ENCODE assay signal across 8 cellular contexts in genomic region chr1:46330381-46330780, GRCh38. TPM values are rescaled to one million over a fixed set of nuclear protein-coding genes. Genes with fewer than 3 reads are reported as not detected.
A peak's percentile ranks its signal among the peaks of the same experiment; 100 is the strongest.
DNase-seq lines count a peak whose midpoint lies in the region; ATAC-seq, FAIRE-seq and TF ChIP-seq lines count a peak whose summit lies in the region.
"Not testable (repeated sequence)": the region's sequence is repeated elsewhere in the genome, so short reads cannot be mapped to it uniquely, and the experiment has no call there.

No MANE protein-coding gene starts in this region.

- peak overlapping the region; percentile 29; the same call in 1 of the 2 replicates for H3K4me2 ChIP-seq in GM23338
- H3K4me2 ChIP-seq in OCI-LY3 (ENCODE audit: low read length), result peak overlapping the region; percentile 82
- 0 out of 2 replicates have a peak overlapping the region, but pooled peaks have one; percentile 9 for H3K4me2 ChIP-seq in GM12878 (ENCODE audit: control insufficient read depth, insufficient read depth)

- H3K4me3 ChIP-seq in GM12864 (ENCODE audit: low read depth, low read length), result peak overlapping the region; percentile 85
- not testable (repeated sequence) for H3K4me3 ChIP-seq in GM23338
- H3K4me3 ChIP-seq in OCI-LY3 (ENCODE audit: low read length), result peak overlapping the region; percentile 95
- peak overlapping the region; percentile 66 for H3K4me3 ChIP-seq in GM12878
- H3K4me3 ChIP-seq in kidney epithelial cell (ENCODE audit: low read depth, low read length), result peak overlapping the region; percentile 22

- H3K27me3 ChIP-seq in GM23338 (ENCODE audit: insufficient read depth); OCI-LY3 (ENCODE audit: low read depth, low read length); GM12878 (replicated peaks in 1 of 2; ENCODE audit: control insufficient read depth in 2 of 2, insufficient read depth in 2 of 2, low read length in 1 of 2); kidney epithelial cell (ENCODE audit: control insufficient read depth, insufficient read depth, low read length): not testable (repeated sequence)

- not testable (repeated sequence) for H3K9me3 ChIP-seq in OCI-LY3 (ENCODE audit: insufficient read depth, low read length); GM12878 (replicated peaks; ENCODE audit: control insufficient read depth, insufficient read depth, low read length)

- H3K27ac ChIP-seq in GM23338 (ENCODE audit: low read depth) (peak overlapping the region; percentile 86), OCI-LY3 (ENCODE audit: low read length) (peak overlapping the region; percentile 100), GM12878 (ENCODE audit: control insufficient read depth, insufficient read depth) (peak overlapping the region; percentile 98)

- POLR2A ChIA-PET in GM12878 (lab: Charles Lee), result interaction anchor here (1.1 to 6.2 kb wide), 3 partner anchors 11 to 26 kb away, joined by 3 to 55 read pairs (median 5); partner anchors contain the start of gene NSUN4

- H3K9me2 ChIP-seq in GM23338 (ENCODE audit: insufficient read depth), result not testable (repeated sequence)

- WGBS in GM12878 (ENCODE audit: insufficient coverage, insufficient replicate concordance, low lambda C conversion rate, missing lambda C conversion rate), result 3% methylated on average over 2 of the region's 2 CpGs

- RAD21 ChIA-PET in GM12878 (lab: Charles Lee; ENCODE audit: unreplicated experiment), result interaction anchor here (0.9 to 5.4 kb wide), 3 partner anchors 10 to 26 kb away, joined by 6 to 48 read pairs (median 46); partner anchors contain the start of genes LRRC41, NSUN4 and UQCRH

- TF ChIP-seq RAD21 in GM12878 (IDR thresholded peaks at IDR 0.05; ENCODE audit: insufficient read depth, low read depth, low read length), result not testable (repeated sequence)

- H3K27ac Mint-ChIP-seq in Calu3 (ENCODE audit: unreplicated experiment) (peak overlapping the region; percentile 95), IgD-negative memory B cell (peak overlapping the region in 2 of 3 donors; percentile 97 to 98)
- H3K27ac Mint-ChIP-seq in GM23338, result not testable (repeated sequence)
- peak overlapping the region; percentile 100 for H3K27ac Mint-ChIP-seq in stimulated activated memory B cell treated with anti-CD40 and anti-IgM and Interleukin-4, amounts not matched to agents 10 μg/mL and 1 μg/mL and 100 μg/mL, for 72 hours

- DNase-seq in Calu3; GM12864 (ENCODE audit: low read depth); GM23338 (ENCODE audit: low spot score); GM12878 (ENCODE audit: low read depth, low spot score); kidney epithelial cell (ENCODE audit: low read depth): not testable (repeated sequence)

- H3K4me1 ChIP-seq in GM23338 (ENCODE audit: insufficient read depth) (peaks cover 33% of the 10 kb centered on the region), OCI-LY3 (ENCODE audit: low read length) (peaks cover 57% of the 10 kb centered on the region), GM12878 (ENCODE audit: control insufficient read depth, insufficient read depth, low read length) (peaks cover 24% of the 10 kb centered on the region)

- not testable (repeated sequence) for ATAC-seq in GM23338; GM12878; stimulated activated memory B cell treated with anti-CD40 and anti-IgM and Interleukin-4, amounts not matched to agents 10 μg/mL and 1 μg/mL and 100 μg/mL, for 72 hours

- SMC1A ChIA-PET in GM12878 (lab: Charles Lee; ENCODE audit: uncharacterized antibody, unreplicated experiment), result interaction anchor here (3.8 to 6.5 kb wide), 3 partner anchors 13 to 27 kb away, joined by 29 to 73 read pairs (median 46); partner anchors contain the start of genes LRRC41, NSUN4 and UQCRH

- FAIRE-seq in GM12878 (lab: Jason Lieb, UNC), result not testable (repeated sequence)

- H3K4me3 Mint-ChIP-seq in Calu3 (ENCODE audit: low read depth, unreplicated experiment), result peak overlapping the region; percentile 82
- not testable (repeated sequence) for H3K4me3 Mint-ChIP-seq in GM23338
- peak overlapping the region; percentile 50 to 85 (median 70) for H3K4me3 Mint-ChIP-seq in IgD-negative memory B cell
- H3K4me3 Mint-ChIP-seq in stimulated activated memory B cell treated with anti-CD40 and anti-IgM and Interleukin-4, amounts not matched to agents 10 μg/mL and 1 μg/mL and 100 μg/mL, for 72 hours, result peak overlapping the region; percentile 99

- not testable (repeated sequence) for H2AFZ ChIP-seq in GM23338; OCI-LY3 (ENCODE audit: low read depth, low read length); GM12878 (ENCODE audit: control insufficient read depth, low read depth, low read length)

- H3K9ac ChIP-seq in OCI-LY3 (ENCODE audit: low read length) (peak overlapping the region; percentile 95), GM12878 (ENCODE audit: control insufficient read depth, insufficient read depth, low read length) (peak overlapping the region; percentile 95)

- intact Hi-C loops in Calu3 (cut with micrococcal nuclease; ENCODE audit: unreplicated experiment), result not testable (repeated sequence)
- intact Hi-C loops in GM12878 (cut with micrococcal nuclease; ENCODE audit: unreplicated experiment), result loop anchor here (10.0 kb wide), 1 partner anchor 196 kb away; the partner anchor contains the start of gene PIK3R3

- H3K9me3 Mint-ChIP-seq in Calu3 (ENCODE audit: low read depth, unreplicated experiment); GM23338; IgD-negative memory B cell; stimulated activated memory B cell treated with anti-CD40 and anti-IgM and Interleukin-4, amounts not matched to agents 10 μg/mL and 1 μg/mL and 100 μg/mL, for 72 hours: not testable (repeated sequence)

- H3K36me3 Mint-ChIP-seq in Calu3 (ENCODE audit: insufficient read depth, unreplicated experiment), result peaks cover 27% of the 10 kb centered on the region
- not testable (repeated sequence) for H3K36me3 Mint-ChIP-seq in GM23338 (ENCODE audit: low read depth); IgD-negative memory B cell
- H3K36me3 Mint-ChIP-seq in stimulated activated memory B cell treated with anti-CD40 and anti-IgM and Interleukin-4, amounts not matched to agents 10 μg/mL and 1 μg/mL and 100 μg/mL, for 72 hours, result peaks cover 40% of the 10 kb centered on the region

- H3K79me2 ChIP-seq in GM23338 (replicated peaks; ENCODE audit: insufficient read depth), result not testable (repeated sequence)
- H3K79me2 ChIP-seq in OCI-LY3 (ENCODE audit: low read length), result peaks cover 74% of the 10 kb centered on the region
- H3K79me2 ChIP-seq in GM12878 (ENCODE audit: control insufficient read depth, insufficient read depth, low read length), result peaks cover 67% of the 10 kb centered on the region

- H3F3A ChIP-seq in GM23338 (replicated peaks; ENCODE audit: low read depth), result not testable (repeated sequence)

- not testable (repeated sequence) for BruUV-seq in Calu3 (replicated peaks; lab: Mats Ljungman, UMichigan); GM12878 (replicated peaks; lab: Mats Ljungman, UMichigan)

- not testable (repeated sequence) for TF ChIP-seq POLR2A in GM12878 (IDR thresholded peaks at IDR 0.05; ENCODE audit: low read depth, low read length)

- not testable (repeated sequence) for TF ChIP-seq EP300 in GM12878 (IDR thresholded peaks at IDR 0.05; ENCODE audit: borderline replicate concordance in 1 of 2, control insufficient read depth in 1 of 2, low read depth in 2 of 2, low read length in 2 of 2)

- H3K36me3 ChIP-seq in GM23338 (ENCODE audit: insufficient read depth); GM12878 (ENCODE audit: control insufficient read depth in 2 of 2, insufficient read depth in 2 of 2, low read length in 1 of 2); kidney epithelial cell (ENCODE audit: control insufficient read depth, insufficient read depth, low read length): not testable (repeated sequence)
- H3K36me3 ChIP-seq in OCI-LY3 (replicated peaks; ENCODE audit: low read depth, low read length), result peaks cover 14% of the 10 kb centered on the region

- in situ Hi-C loops in GM12878 (cut with MboI), result not testable (repeated sequence)

- peaks cover 25% of the 10 kb centered on the region for H3K4me1 Mint-ChIP-seq in Calu3 (ENCODE audit: low read depth, unreplicated experiment)
- H3K4me1 Mint-ChIP-seq in GM23338, result peaks cover 34% of the 10 kb centered on the region
- H3K4me1 Mint-ChIP-seq in IgD-negative memory B cell, result peaks cover 49 to 54% (median 50%) of the 10 kb centered on the region in 3 donors
- H3K4me1 Mint-ChIP-seq in stimulated activated memory B cell treated with anti-CD40 and anti-IgM and Interleukin-4, amounts not matched to agents 10 μg/mL and 1 μg/mL and 100 μg/mL, for 72 hours, result peaks cover 71% of the 10 kb centered on the region

- CTCF ChIA-PET in Calu3 (lab: Charles Lee), result not testable (repeated sequence)
- CTCF ChIA-PET in GM12878 (lab: Yijun Ruan, JAX), result interaction anchor here (1.8 to 6.2 kb wide), 3 partner anchors 11 to 86 kb away, joined by 7 to 267 read pairs (median 52); partner anchors contain the start of gene NSUN4

- not testable (repeated sequence) for H3K27me3 Mint-ChIP-seq in Calu3 (ENCODE audit: unreplicated experiment); GM23338 (ENCODE audit: insufficient read depth, low read depth, poor library complexity); IgD-negative memory B cell; stimulated activated memory B cell treated with anti-CD40 and anti-IgM and Interleukin-4, amounts not matched to agents 10 μg/mL and 1 μg/mL and 100 μg/mL, for 72 hours

- not testable (repeated sequence) for H4K20me1 ChIP-seq in GM23338 (replicated peaks; ENCODE audit: insufficient read depth); OCI-LY3 (ENCODE audit: insufficient read depth, low read length); GM12878 (ENCODE audit: control insufficient read depth, insufficient read depth)

- not testable (repeated sequence) for TF ChIP-seq CTCF in Calu3 (IDR thresholded peaks at IDR 0.05; ENCODE audit: unreplicated experiment); GM12864 (IDR thresholded peaks at IDR 0.05; ENCODE audit: low read depth, low read length, missing control alignments); GM23338 (conservative IDR thresholded peaks at IDR 0.05; ENCODE audit: low read depth in 2 of 2); OCI-LY3 (IDR thresholded peaks at IDR 0.05; ENCODE audit: low read depth, low read length); GM12878 (IDR thresholded peaks at IDR 0.05 in 2 of 3, conservative IDR thresholded peaks at IDR 0.05 in 1 of 3; ENCODE audit: control insufficient read depth in 2 of 3, extremely low read depth in 1 of 3, insufficient read depth in 1 of 3, low read depth in 3 of 3, low read length in 3 of 3); kidney epithelial cell (IDR thresholded peaks at IDR 0.05; ENCODE audit: insufficient read depth, low read length, poor library complexity, severe bottlenecking)

RNA-seq across cellular contexts. Expression of gene NSUN4, which starts 10.2 kb away (rescaled TPM):
- 38.7 and 42.5 TPM in 2 replicates for total RNA-seq in Calu3 (2022)
- 11.6 and 18.6 TPM in 2 replicates for total RNA-seq in GM23338 (2014; rRNA removed; shearing (Covaris generic))
- polyA plus RNA-seq in GM23338 (2016; fragmentation: Nextera tagmentation; extraction: Ambion mirVana), result 7.4 and 8.9 TPM in 2 replicates
- polyA plus RNA-seq in IgD-negative memory B cell, result 26.8 TPM
- 114 and 121 TPM in 2 replicates for total RNA-seq in GM12878 (2013; cell fraction: nucleolus; rRNA removed)
- 27.7 and 31.0 TPM in 2 replicates for total RNA-seq in GM12878 (2014; rRNA removed)
- total RNA-seq in GM12878 (2014; rRNA removed; fragmentation: Illumina TruSeq; extraction: Trizol), result 24.9 and 25.3 TPM in 2 replicates
- total RNA-seq in GM12878 (2021), result 31.4 and 31.8 TPM in 2 replicates
- polyA plus RNA-seq in GM12878 (2011; ENCODE audit: low read depth), result 22.0 TPM
- 62.7 and 80.2 TPM in 2 replicates for polyA plus RNA-seq in GM12878 (2011; rRNA removed)
- polyA plus RNA-seq in GM12878 (2011; cell fraction: cytosol; rRNA removed), result 88.7 and 90.7 TPM in 2 replicates
- 59.9 and 67.7 TPM in 2 replicates for polyA plus RNA-seq in GM12878 (2011; cell fraction: nucleus; rRNA removed)
- polyA plus RNA-seq in GM12878 (2012), result 20.9 and 28.7 TPM in 2 replicates
- polyA plus RNA-seq in GM12878 (2014; fragmentation: Illumina TruSeq; extraction: Trizol), result 24.4 and 31.1 TPM in 2 replicates
- 10 to 100 TPM; 22.1 to 26.6 TPM for polyA plus RNA-seq in GM12878 (2014; fragmentation: Nextera tagmentation; extraction: Ambion mirVana)
- 30.1 and 36.0 TPM in 2 replicates for polyA plus RNA-seq in GM12878 (2014; rRNA removed)
- 10 to 100 TPM; 25.4 to 29.2 TPM for polyA plus RNA-seq in GM12878 (2016; fragmentation: Nextera tagmentation; extraction: Ambion mirVana)
- polyA minus RNA-seq in GM12878 (2011; rRNA and poly(A)+ RNA removed), result 170 and 217 TPM in 2 replicates
- 23.7 and 23.9 TPM in 2 replicates for polyA minus RNA-seq in GM12878 (2011; cell fraction: cytosol; rRNA and poly(A)+ RNA removed)
- 38.7 and 43.4 TPM in 2 replicates for polyA minus RNA-seq in GM12878 (2011; cell fraction: nucleus; rRNA and poly(A)+ RNA removed)
- total RNA-seq in kidney epithelial cell, result 24.0 and 29.6 TPM in 2 replicates

RNA-seq across cellular contexts. Expression of gene UQCRH, which starts 26.9 kb away (rescaled TPM):
- total RNA-seq in Calu3 (2022) (410 and 460 TPM in 2 replicates), GM12878 (2014; rRNA removed) (522 and 625 TPM in 2 replicates), GM12878 (2014; rRNA removed; fragmentation: Illumina TruSeq; extraction: Trizol) (582 and 603 TPM in 2 replicates), GM12878 (2021) (363 and 392 TPM in 2 replicates), kidney epithelial cell (435 and 575 TPM in 2 replicates)
- total RNA-seq in GM23338 (2014; rRNA removed; shearing (Covaris generic)), result 579 and 750 TPM in 2 replicates
- polyA plus RNA-seq in GM23338 (2016; fragmentation: Nextera tagmentation; extraction: Ambion mirVana) (1,330 and 1,384 TPM in 2 replicates), IgD-negative memory B cell (310 TPM), GM12878 (2011; rRNA removed) (1,782 and 2,485 TPM in 2 replicates), GM12878 (2014; fragmentation: Illumina TruSeq; extraction: Trizol) (612 and 665 TPM in 2 replicates), GM12878 (2014; fragmentation: Nextera tagmentation; extraction: Ambion mirVana) (1,000 to 10,000 TPM; 1,451 to 1,539 TPM), GM12878 (2014; rRNA removed) (516 and 647 TPM in 2 replicates), GM12878 (2016; fragmentation: Nextera tagmentation; extraction: Ambion mirVana) (100 to 1,000 TPM; 574 to 652 TPM)
- 169 and 182 TPM in 2 replicates for total RNA-seq in GM12878 (2013; cell fraction: nucleolus; rRNA removed)
- polyA plus RNA-seq in GM12878 (2011; ENCODE audit: low read depth), result 2,257 TPM
- polyA plus RNA-seq in GM12878 (2011; cell fraction: cytosol; rRNA removed), result 682 and 1,244 TPM in 2 replicates
- polyA plus RNA-seq in GM12878 (2011; cell fraction: nucleus; rRNA removed), result 369 and 418 TPM in 2 replicates
- 583 and 710 TPM in 2 replicates for polyA plus RNA-seq in GM12878 (2012)
- 164 and 195 TPM in 2 replicates for polyA minus RNA-seq in GM12878 (2011; rRNA and poly(A)+ RNA removed)
- 98.8 and 102 TPM in 2 replicates for polyA minus RNA-seq in GM12878 (2011; cell fraction: cytosol; rRNA and poly(A)+ RNA removed)
- polyA minus RNA-seq in GM12878 (2011; cell fraction: nucleus; rRNA and poly(A)+ RNA removed), result 46.1 and 63.4 TPM in 2 replicates

RNA-seq across cellular contexts. Expression of gene LRRC41, which starts 27.0 kb away (rescaled TPM):
- total RNA-seq in Calu3 (2022) (47.5 and 48.8 TPM in 2 replicates), GM12878 (2014; rRNA removed) (62.7 and 65.7 TPM in 2 replicates), GM12878 (2014; rRNA removed; fragmentation: Illumina TruSeq; extraction: Trizol) (35.1 and 36.3 TPM in 2 replicates), GM12878 (2021) (56.7 and 57.7 TPM in 2 replicates), kidney epithelial cell (102 and 132 TPM in 2 replicates)
- total RNA-seq in GM23338 (2014; rRNA removed; shearing (Covaris generic)), result 52.8 and 69.4 TPM in 2 replicates
- polyA plus RNA-seq in GM23338 (2016; fragmentation: Nextera tagmentation; extraction: Ambion mirVana) (19.0 and 20.1 TPM in 2 replicates), IgD-negative memory B cell (47.7 TPM), GM12878 (2011; rRNA removed) (25.3 and 43.3 TPM in 2 replicates), GM12878 (2014; fragmentation: Illumina TruSeq; extraction: Trizol) (18.5 and 40.1 TPM in 2 replicates), GM12878 (2014; fragmentation: Nextera tagmentation; extraction: Ambion mirVana) (10 to 100 TPM; 12.0 to 12.6 TPM), GM12878 (2014; rRNA removed) (53.8 and 55.6 TPM in 2 replicates), GM12878 (2016; fragmentation: Nextera tagmentation; extraction: Ambion mirVana) (10 to 100 TPM; 67.3 to 79.9 TPM)
- total RNA-seq in GM12878 (2013; cell fraction: nucleolus; rRNA removed), result 65.4 and 65.5 TPM in 2 replicates
- polyA plus RNA-seq in GM12878 (2011; ENCODE audit: low read depth), result 25.2 TPM
- polyA plus RNA-seq in GM12878 (2011; cell fraction: cytosol; rRNA removed), result 50.6 and 56.7 TPM in 2 replicates
- polyA plus RNA-seq in GM12878 (2011; cell fraction: nucleus; rRNA removed), result 62.8 and 70.9 TPM in 2 replicates
- polyA plus RNA-seq in GM12878 (2012), result 42.1 and 42.9 TPM in 2 replicates
- 40.8 and 80.5 TPM in 2 replicates for polyA minus RNA-seq in GM12878 (2011; rRNA and poly(A)+ RNA removed)
- 29.5 TPM in 2 replicates for polyA minus RNA-seq in GM12878 (2011; cell fraction: cytosol; rRNA and poly(A)+ RNA removed)
- 21.6 and 34.4 TPM in 2 replicates for polyA minus RNA-seq in GM12878 (2011; cell fraction: nucleus; rRNA and poly(A)+ RNA removed)

Comparison
In these comparisons a context has a peak if more than half of its experiments do, and no peak if none do; other contexts are left out.
1. H3K4me2 ChIP-seq: peak in every context shown above with its lines; median percentile 82 in OCI-LY3; 29 in GM23338; 9 in GM12878.